Comparison of ENCODE assay signal across 8 cellular contexts in genomic region chr9:123679330-123679987, GRCh38.
DNase-seq lines count a peak whose midpoint lies in the region; ATAC-seq and TF ChIP-seq lines count a peak whose summit lies in the region.

No MANE protein-coding gene starts in this region.

- peak overlapping the region; percentile 89 for H3K27ac ChIP-seq in KOPT-K1 (ENCODE audit: low read depth, low read length, poor library complexity, severe bottlenecking)

- H3K27me3 Mint-ChIP-seq in activated CD4-positive, alpha-beta T cell treated with anti-CD3 and anti-CD28 coated beads for 36 hours, result no peaks in the 10 kb centered on the region
- H3K27me3 Mint-ChIP-seq in activated CD4-positive, alpha-beta T cell treated with anti-CD3 and anti-CD28 coated beads, Interleukin-2, amount 10 ng/mL, durations not matched to agents 24 days and 14 days, result no peaks in the 10 kb centered on the region
- H3K27me3 Mint-ChIP-seq in osteocyte (ENCODE audit: unreplicated experiment), result no peaks in the 10 kb centered on the region

- no peak for TF ChIP-seq CTCF in osteocyte (IDR thresholded peaks at IDR 0.05)

- no peak overlapping the region for H3K27ac Mint-ChIP-seq in activated CD4-positive, alpha-beta T cell treated with anti-CD3 and anti-CD28 coated beads for 36 hours
- H3K27ac Mint-ChIP-seq in activated CD4-positive, alpha-beta T cell treated with anti-CD3 and anti-CD28 coated beads, Interleukin-2, amount 10 ng/mL, durations not matched to agents 24 days and 14 days, result no peak overlapping the region
- H3K27ac Mint-ChIP-seq in osteocyte (ENCODE audit: unreplicated experiment), result no peak overlapping the region

- no peaks in the 10 kb centered on the region for H3K9me3 Mint-ChIP-seq in activated CD4-positive, alpha-beta T cell treated with anti-CD3 and anti-CD28 coated beads for 36 hours (ENCODE audit: low read depth)
- H3K9me3 Mint-ChIP-seq in activated CD4-positive, alpha-beta T cell treated with anti-CD3 and anti-CD28 coated beads, Interleukin-2, amount 10 ng/mL, durations not matched to agents 24 days and 14 days, result peaks cover 3% of the 10 kb centered on the region
- H3K9me3 Mint-ChIP-seq in osteocyte (ENCODE audit: unreplicated experiment), result peaks cover 3% of the 10 kb centered on the region

- H3K4me3 Mint-ChIP-seq in activated CD4-positive, alpha-beta T cell treated with anti-CD3 and anti-CD28 coated beads for 36 hours, result no peak overlapping the region
- no peak overlapping the region for H3K4me3 Mint-ChIP-seq in activated CD4-positive, alpha-beta T cell treated with anti-CD3 and anti-CD28 coated beads, Interleukin-2, amount 10 ng/mL, durations not matched to agents 24 days and 14 days
- H3K4me3 Mint-ChIP-seq in osteocyte (ENCODE audit: unreplicated experiment), result no peak overlapping the region

- intact Hi-C loops in activated CD4-positive, alpha-beta T cell treated with anti-CD3 and anti-CD28 coated beads for 36 hours (cut with DNase I, micrococcal nuclease), result no loop called here
- intact Hi-C loops in activated CD4-positive, alpha-beta T cell treated with anti-CD3 and anti-CD28 coated beads, Interleukin-2, amount 10 ng/mL, durations not matched to agents 24 days and 14 days (cut with micrococcal nuclease), result no loop called here

- CTCF ChIA-PET in activated CD4-positive, alpha-beta T cell treated with anti-CD3 and anti-CD28 coated beads for 36 hours (lab: Charles Lee), result no interaction called here

- peaks cover 24% of the 10 kb centered on the region for H3K4me1 Mint-ChIP-seq in activated CD4-positive, alpha-beta T cell treated with anti-CD3 and anti-CD28 coated beads for 36 hours
- peaks cover 8% of the 10 kb centered on the region for H3K4me1 Mint-ChIP-seq in activated CD4-positive, alpha-beta T cell treated with anti-CD3 and anti-CD28 coated beads, Interleukin-2, amount 10 ng/mL, durations not matched to agents 24 days and 14 days
- H3K4me1 Mint-ChIP-seq in osteocyte (ENCODE audit: unreplicated experiment), result peaks cover 20% of the 10 kb centered on the region

- peak; percentile 24 for DNase-seq in activated CD4-positive, alpha-beta T cell treated with anti-CD3 and anti-CD28 coated beads for 36 hours
- DNase-seq in activated CD4-positive, alpha-beta T cell treated with anti-CD3 and anti-CD28 coated beads, Interleukin-2, amount 10 ng/mL, durations not matched to agents 24 days and 14 days, result no peak
- DNase-seq in hepatic stellate cell (ENCODE audit: low spot score) (peak; percentile 3), CD1c-positive myeloid dendritic cell (ENCODE audit: extremely low spot score) (no peak), NCI-H226 (no peak), osteocyte (ENCODE audit: extremely low spot score, unreplicated experiment) (no peak)

- no peaks in the 10 kb centered on the region for H3K9me3 ChIP-seq in KOPT-K1 (ENCODE audit: insufficient read depth, low read length, poor library complexity, severe bottlenecking)

- H3K36me3 ChIP-seq in KOPT-K1 (ENCODE audit: insufficient read depth, low read length), result no peaks in the 10 kb centered on the region

- peaks cover 27% of the 10 kb centered on the region for H3K36me3 Mint-ChIP-seq in activated CD4-positive, alpha-beta T cell treated with anti-CD3 and anti-CD28 coated beads for 36 hours (ENCODE audit: low read depth)
- peaks cover 5% of the 10 kb centered on the region for H3K36me3 Mint-ChIP-seq in activated CD4-positive, alpha-beta T cell treated with anti-CD3 and anti-CD28 coated beads, Interleukin-2, amount 10 ng/mL, durations not matched to agents 24 days and 14 days (ENCODE audit: low read depth)
- peaks cover 21% of the 10 kb centered on the region for H3K36me3 Mint-ChIP-seq in osteocyte (ENCODE audit: unreplicated experiment)

- POLR2A ChIA-PET in activated CD4-positive, alpha-beta T cell treated with anti-CD3 and anti-CD28 coated beads for 36 hours (lab: Charles Lee), result no interaction called here

- ATAC-seq in activated CD4-positive, alpha-beta T cell treated with anti-CD3 and anti-CD28 coated beads for 36 hours, result peak; percentile 61
- peak; percentile 93 for ATAC-seq in GM21723 (IDR thresholded peaks at IDR 0.05; ENCODE audit: unreplicated experiment)

Comparison
In these comparisons a context has a peak if more than half of its experiments do, and no peak if none do; other contexts are left out.
1. DNase-seq: peak in activated CD4-positive, alpha-beta T cell treated with anti-CD3 and anti-CD28 coated beads for 36 hours (single experiment) and hepatic stellate cell (single experiment); none in activated CD4-positive, alpha-beta T cell treated with anti-CD3 and anti-CD28 coated beads, Interleukin-2, amount 10 ng/mL, durations not matched to agents 24 days and 14 days (single experiment), CD1c-positive myeloid dendritic cell (single experiment), NCI-H226 (single experiment) and osteocyte (single experiment).